1 cellular context compared by ENCODE assay signal in the genomic region with DNA sequence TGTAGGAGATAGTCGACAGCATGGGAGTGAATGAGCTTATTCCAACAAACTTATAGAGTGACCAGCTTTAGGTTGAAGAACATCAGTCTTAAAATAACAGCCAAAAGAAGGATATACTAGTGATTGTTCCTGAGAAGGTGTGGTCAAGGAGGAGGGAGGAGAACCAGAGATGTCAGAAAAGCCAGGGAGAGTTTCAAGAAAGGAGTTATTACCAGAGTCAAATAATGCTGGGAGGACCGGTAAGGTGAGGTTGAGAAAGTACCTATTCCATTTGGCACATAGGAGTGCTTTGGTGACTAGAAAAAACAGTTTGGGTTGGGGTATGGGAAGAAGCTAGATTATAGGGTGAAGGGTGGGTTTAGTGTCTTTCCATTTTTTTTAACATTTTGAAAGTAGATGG.
TF ChIP-seq lines count a peak whose summit lies in the region.

No MANE protein-coding gene starts in this region.

TF ChIP-seq in A549, 52 proteins besides CTCF, POLR2A, EP300 and RAD21 (continued from another document):
- TF ChIP-seq, protein P1, sequence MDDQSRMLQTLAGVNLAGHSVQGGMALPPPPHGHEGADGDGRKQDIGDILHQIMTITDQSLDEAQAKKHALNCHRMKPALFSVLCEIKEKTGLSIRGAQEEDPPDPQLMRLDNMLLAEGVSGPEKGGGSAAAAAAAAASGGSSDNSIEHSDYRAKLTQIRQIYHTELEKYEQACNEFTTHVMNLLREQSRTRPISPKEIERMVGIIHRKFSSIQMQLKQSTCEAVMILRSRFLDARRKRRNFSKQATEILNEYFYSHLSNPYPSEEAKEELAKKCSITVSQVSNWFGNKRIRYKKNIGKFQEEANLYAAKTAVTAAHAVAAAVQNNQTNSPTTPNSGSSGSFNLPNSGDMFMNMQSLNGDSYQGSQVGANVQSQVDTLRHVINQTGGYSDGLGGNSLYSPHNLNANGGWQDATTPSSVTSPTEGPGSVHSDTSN (IDR thresholded peaks at IDR 0.05): no peak
- TF ChIP-seq SMC3 (IDR thresholded peaks at IDR 0.05): no peak
